ENCODE assay signal across 1 cellular context in the genomic region with DNA sequence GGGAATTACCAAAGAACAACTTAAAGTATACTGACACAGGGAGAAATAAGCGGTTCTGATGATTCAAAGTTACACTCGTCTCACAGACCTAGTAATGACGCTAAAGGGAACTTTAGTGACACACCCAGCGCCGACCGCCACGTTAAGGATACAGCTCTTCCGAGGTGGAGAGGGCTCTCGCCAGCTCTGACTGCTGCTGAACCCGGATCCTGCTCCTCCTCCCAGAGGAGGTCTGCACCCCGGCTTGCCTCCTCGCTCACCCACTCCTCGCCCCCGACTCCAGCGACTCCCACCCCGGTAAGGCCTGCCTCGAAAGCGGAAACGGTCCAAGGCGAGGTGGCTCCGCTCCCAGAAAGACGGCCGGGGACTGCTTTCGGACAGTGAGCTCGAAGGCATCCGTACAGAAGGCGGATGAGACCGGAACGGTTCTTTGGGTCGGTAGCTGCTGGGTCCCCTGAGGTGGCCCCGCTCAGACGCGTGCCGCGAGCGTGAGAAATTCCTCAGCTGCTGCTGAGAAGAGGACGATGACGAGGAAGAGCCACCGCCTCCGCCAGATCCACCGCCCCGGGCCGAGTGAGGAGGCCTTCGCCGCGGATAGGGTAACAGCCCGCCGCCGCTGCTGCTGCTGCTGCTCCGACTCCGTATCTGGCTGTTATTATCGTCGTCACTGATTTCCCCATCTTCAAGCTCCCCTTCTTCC.
A peak's percentile ranks its signal among the peaks of the same experiment; 100 is the strongest.
TF ChIP-seq lines count a peak whose summit lies in the region.

No MANE protein-coding gene starts in this region.

TF ChIP-seq in K562, 482 proteins besides CTCF, POLR2A, EP300 and RAD21 (continued from another document and continues in another):
- TF ChIP-seq, protein P1, sequence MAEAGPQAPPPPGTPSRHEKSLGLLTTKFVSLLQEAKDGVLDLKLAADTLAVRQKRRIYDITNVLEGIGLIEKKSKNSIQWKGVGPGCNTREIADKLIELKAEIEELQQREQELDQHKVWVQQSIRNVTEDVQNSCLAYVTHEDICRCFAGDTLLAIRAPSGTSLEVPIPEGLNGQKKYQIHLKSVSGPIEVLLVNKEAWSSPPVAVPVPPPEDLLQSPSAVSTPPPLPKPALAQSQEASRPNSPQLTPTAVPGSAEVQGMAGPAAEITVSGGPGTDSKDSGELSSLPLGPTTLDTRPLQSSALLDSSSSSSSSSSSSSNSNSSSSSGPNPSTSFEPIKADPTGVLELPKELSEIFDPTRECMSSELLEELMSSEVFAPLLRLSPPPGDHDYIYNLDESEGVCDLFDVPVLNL (CRISPR knock-in tag; IDR thresholded peaks at IDR 0.05; ENCODE audit: low read depth) = no peak; the same call in 1 of the 2 replicates
- TF ChIP-seq, protein P2, sequence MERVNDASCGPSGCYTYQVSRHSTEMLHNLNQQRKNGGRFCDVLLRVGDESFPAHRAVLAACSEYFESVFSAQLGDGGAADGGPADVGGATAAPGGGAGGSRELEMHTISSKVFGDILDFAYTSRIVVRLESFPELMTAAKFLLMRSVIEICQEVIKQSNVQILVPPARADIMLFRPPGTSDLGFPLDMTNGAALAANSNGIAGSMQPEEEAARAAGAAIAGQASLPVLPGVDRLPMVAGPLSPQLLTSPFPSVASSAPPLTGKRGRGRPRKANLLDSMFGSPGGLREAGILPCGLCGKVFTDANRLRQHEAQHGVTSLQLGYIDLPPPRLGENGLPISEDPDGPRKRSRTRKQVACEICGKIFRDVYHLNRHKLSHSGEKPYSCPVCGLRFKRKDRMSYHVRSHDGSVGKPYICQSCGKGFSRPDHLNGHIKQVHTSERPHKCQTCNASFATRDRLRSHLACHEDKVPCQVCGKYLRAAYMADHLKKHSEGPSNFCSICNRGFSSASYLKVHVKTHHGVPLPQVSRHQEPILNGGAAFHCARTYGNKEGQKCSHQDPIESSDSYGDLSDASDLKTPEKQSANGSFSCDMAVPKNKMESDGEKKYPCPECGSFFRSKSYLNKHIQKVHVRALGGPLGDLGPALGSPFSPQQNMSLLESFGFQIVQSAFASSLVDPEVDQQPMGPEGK (CRISPR knock-in tag; IDR thresholded peaks at IDR 0.05; ENCODE audit: borderline replicate concordance) = no peak
- TF ChIP-seq NRF1 (conservative IDR thresholded peaks at IDR 0.05 in 1 of 2, IDR thresholded peaks at IDR 0.05 in 1 of 2) (peak in 1 of 2 experiments; percentile 37; a peak in 1 of 4 replicates), POLR3A (IDR thresholded peaks at IDR 0.05; ENCODE audit: borderline replicate concordance, extremely low read depth, insufficient read depth, insufficient read length) (no peak), RBM39 (optimal IDR thresholded peaks at IDR 0.05; ENCODE audit: low read depth, low read length) (no peak), SRSF3 (IDR thresholded peaks at IDR 0.05; ENCODE audit: insufficient read depth, low read length) (no peak), MTA1 (IDR thresholded peaks at IDR 0.05; ENCODE audit: borderline replicate concordance) (no peak), FIP1L1 (IDR thresholded peaks at IDR 0.05; ENCODE audit: low read depth, low read length, poor library complexity, severe bottlenecking) (no peak), RBM14 (IDR thresholded peaks at IDR 0.05; ENCODE audit: borderline replicate concordance, insufficient read depth, low read depth, low read length) (0 out of 2 replicates have a peak, but pooled peaks have one; percentile 62), ZSCAN32 (CRISPR knock-in tag; IDR thresholded peaks at IDR 0.05) (no peak), SMAD3 (CRISPR knock-in tag; conservative IDR thresholded peaks at IDR 0.05) (no peak), ETV6 (IDR thresholded peaks at IDR 0.05; ENCODE audit: borderline replicate concordance in 1 of 2, low read depth in 2 of 2, low read length in 1 of 2) (no peak), ETV6 (CRISPR knock-in tag; IDR thresholded peaks at IDR 0.05; ENCODE audit: borderline replicate concordance) (no peak), ZNF551 (CRISPR knock-in tag; IDR thresholded peaks at IDR 0.05) (no peak), NR2C1 (IDR thresholded peaks at IDR 0.05) (no peak), NR2C1 (tag; IDR thresholded peaks at IDR 0.05) (no peak), KDM2B (CRISPR knock-in tag; IDR thresholded peaks at IDR 0.05) (no peak), ZNF699 (CRISPR knock-in tag; IDR thresholded peaks at IDR 0.05; ENCODE audit: insufficient replicate concordance) (no peak), FOXP1 (CRISPR knock-in tag; IDR thresholded peaks at IDR 0.05) (peak; percentile 85; the same call in 1 of the 2 replicates), IRF2 (CRISPR knock-in tag; IDR thresholded peaks at IDR 0.05) (no peak), ESRRA (IDR thresholded peaks at IDR 0.05; ENCODE audit: borderline replicate concordance, low read depth) (no peak), SREBF2 (CRISPR knock-in tag; IDR thresholded peaks at IDR 0.05) (no peak), ZNF175 (CRISPR knock-in tag; IDR thresholded peaks at IDR 0.05; ENCODE audit: low read depth) (no peak), RBBP5 (IDR thresholded peaks at IDR 0.05; ENCODE audit: borderline replicate concordance, insufficient read depth, low read length, poor library complexity, severe bottlenecking) (no peak), BMI1 (IDR thresholded peaks at IDR 0.05; ENCODE audit: low read length) (no peak), SAFB (IDR thresholded peaks at IDR 0.05; ENCODE audit: borderline replicate concordance, low read depth, low read length) (no peak), BRD4 (IDR thresholded peaks at IDR 0.05) (no peak), GATAD2B (IDR thresholded peaks at IDR 0.05; ENCODE audit: borderline replicate concordance) (no peak), ZNF717 (CRISPR knock-in tag; IDR thresholded peaks at IDR 0.05) (no peak), ARID1B (IDR thresholded peaks at IDR 0.05) (no peak), ERF (CRISPR knock-in tag; IDR thresholded peaks at IDR 0.05) (no peak), RBM22 (IDR thresholded peaks at IDR 0.05; ENCODE audit: low read depth, low read length, poor library complexity, severe bottlenecking) (peak; percentile 26), ARHGAP35 (IDR thresholded peaks at IDR 0.05; ENCODE audit: partially characterized antibody) (no peak), DDX20 (tag; IDR thresholded peaks at IDR 0.05; ENCODE audit: low read depth) (no peak), MCM5 (IDR thresholded peaks at IDR 0.05; ENCODE audit: low read depth) (no peak), KLF10 (CRISPR knock-in tag; IDR thresholded peaks at IDR 0.05) (no peak), HNRNPL (IDR thresholded peaks at IDR 0.05; ENCODE audit: low read depth, low read length) (no peak), FOXA1 (IDR thresholded peaks at IDR 0.05; ENCODE audit: borderline replicate concordance) (no peak), FOXJ3 (CRISPR knock-in tag; IDR thresholded peaks at IDR 0.05) (no peak), MAZ (CRISPR knock-in tag; conservative IDR thresholded peaks at IDR 0.05 in 1 of 2, IDR thresholded peaks at IDR 0.05 in 1 of 2) (no peak), NFXL1 (CRISPR knock-in tag; IDR thresholded peaks at IDR 0.05) (no peak), SAP30 (IDR thresholded peaks at IDR 0.05; ENCODE audit: borderline replicate concordance, insufficient read depth, low read depth, low read length, poor library complexity, severe bottlenecking) (no peak), ZNF586 (CRISPR knock-in tag; conservative IDR thresholded peaks at IDR 0.05) (no peak), ZBTB8A (IDR thresholded peaks at IDR 0.05; ENCODE audit: partially characterized antibody) (no peak), ZNF431 (CRISPR knock-in tag; IDR thresholded peaks at IDR 0.05) (no peak), HSF4 (CRISPR knock-in tag; IDR thresholded peaks at IDR 0.05; ENCODE audit: borderline replicate concordance) (no peak), ZNF766 (CRISPR knock-in tag; conservative IDR thresholded peaks at IDR 0.05) (no peak), CREM (IDR thresholded peaks at IDR 0.05; ENCODE audit: low read depth) (peak; percentile 64), KLF6 (CRISPR knock-in tag; IDR thresholded peaks at IDR 0.05; ENCODE audit: borderline replicate concordance) (no peak)
- TF ChIP-seq, protein P3, sequence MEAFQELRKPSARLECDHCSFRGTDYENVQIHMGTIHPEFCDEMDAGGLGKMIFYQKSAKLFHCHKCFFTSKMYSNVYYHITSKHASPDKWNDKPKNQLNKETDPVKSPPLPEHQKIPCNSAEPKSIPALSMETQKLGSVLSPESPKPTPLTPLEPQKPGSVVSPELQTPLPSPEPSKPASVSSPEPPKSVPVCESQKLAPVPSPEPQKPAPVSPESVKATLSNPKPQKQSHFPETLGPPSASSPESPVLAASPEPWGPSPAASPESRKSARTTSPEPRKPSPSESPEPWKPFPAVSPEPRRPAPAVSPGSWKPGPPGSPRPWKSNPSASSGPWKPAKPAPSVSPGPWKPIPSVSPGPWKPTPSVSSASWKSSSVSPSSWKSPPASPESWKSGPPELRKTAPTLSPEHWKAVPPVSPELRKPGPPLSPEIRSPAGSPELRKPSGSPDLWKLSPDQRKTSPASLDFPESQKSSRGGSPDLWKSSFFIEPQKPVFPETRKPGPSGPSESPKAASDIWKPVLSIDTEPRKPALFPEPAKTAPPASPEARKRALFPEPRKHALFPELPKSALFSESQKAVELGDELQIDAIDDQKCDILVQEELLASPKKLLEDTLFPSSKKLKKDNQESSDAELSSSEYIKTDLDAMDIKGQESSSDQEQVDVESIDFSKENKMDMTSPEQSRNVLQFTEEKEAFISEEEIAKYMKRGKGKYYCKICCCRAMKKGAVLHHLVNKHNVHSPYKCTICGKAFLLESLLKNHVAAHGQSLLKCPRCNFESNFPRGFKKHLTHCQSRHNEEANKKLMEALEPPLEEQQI (IDR thresholded peaks at IDR 0.05) = no peak
- TF ChIP-seq, protein P4, sequence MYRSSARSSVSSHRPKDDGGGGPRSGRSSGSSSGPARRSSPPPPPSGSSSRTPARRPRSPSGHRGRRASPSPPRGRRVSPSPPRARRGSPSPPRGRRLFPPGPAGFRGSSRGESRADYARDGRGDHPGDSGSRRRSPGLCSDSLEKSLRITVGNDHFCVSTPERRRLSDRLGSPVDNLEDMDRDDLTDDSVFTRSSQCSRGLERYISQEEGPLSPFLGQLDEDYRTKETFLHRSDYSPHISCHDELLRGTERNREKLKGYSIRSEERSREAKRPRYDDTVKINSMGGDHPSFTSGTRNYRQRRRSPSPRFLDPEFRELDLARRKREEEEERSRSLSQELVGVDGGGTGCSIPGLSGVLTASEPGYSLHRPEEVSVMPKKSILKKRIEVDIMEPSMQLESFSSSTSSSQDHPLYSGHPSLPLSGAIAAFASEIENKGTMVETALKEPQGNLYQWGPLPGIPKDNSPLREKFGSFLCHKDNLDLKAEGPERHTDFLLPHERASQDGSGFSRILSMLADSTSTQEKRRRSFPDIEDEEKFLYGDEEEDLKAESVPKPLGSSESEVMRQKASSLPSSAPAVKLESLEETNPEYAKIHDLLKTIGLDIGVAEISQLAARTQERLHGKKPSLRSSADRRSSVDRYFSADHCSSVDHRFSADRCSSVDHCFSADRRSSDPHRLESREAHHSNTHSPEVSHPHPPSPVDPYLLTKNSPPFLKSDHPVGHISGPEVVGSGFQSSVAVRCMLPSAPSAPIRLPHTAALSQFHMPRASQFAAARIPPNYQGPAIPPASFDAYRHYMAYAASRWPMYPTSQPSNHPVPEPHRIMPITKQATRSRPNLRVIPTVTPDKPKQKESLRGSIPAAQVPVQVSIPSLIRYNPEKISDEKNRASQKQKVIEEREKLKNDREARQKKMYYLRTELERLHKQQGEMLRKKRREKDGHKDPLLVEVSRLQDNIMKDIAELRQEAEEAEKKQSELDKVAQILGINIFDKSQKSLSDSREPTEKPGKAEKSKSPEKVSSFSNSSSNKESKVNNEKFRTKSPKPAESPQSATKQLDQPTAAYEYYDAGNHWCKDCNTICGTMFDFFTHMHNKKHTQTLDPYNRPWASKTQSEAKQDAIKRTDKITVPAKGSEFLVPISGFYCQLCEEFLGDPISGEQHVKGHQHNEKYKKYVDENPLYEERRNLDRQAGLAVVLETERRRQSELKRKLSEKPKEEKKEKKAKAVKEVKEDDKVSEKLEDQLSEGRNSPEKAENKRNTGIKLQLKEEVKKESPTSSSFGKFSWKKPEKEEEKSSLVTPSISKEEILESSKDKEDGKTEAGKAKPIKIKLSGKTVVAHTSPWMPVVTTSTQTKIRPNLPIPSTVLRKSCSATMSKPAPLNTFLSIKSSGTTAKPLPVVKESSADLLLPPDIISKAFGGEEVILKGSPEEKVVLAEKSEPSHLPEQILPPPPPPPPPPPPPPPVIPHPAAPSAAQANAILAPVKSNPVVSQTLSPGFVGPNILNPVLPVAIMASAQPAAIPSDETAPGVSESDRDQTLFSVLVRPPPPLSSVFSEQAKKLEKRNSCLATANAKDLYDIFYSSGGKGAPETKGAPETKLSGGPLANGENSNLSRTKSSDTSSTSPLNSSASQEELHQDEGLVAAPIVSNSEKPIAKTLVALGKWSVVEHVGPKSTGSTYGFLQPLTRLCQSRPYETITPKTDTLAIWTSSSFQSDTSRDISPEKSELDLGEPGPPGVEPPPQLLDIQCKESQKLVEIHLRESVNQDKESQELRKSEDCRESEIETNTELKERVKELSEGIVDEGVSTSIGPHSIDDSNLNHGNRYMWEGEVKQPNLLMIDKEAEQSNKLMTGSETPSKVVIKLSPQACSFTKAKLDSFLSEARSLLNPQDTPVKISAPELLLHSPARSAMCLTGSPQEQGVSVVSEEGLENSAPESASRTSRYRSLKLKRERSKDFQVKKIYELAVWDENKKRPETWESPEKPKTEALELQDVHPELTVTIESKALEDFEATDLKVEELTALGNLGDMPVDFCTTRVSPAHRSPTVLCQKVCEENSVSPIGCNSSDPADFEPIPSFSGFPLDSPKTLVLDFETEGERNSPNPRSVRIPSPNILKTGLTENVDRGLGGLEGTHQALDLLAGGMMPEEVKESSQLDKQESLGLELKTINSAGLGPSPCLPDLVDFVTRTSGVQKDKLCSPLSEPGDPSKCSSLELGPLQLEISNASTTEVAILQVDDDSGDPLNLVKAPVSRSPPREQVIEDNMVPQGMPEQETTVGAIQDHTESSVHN (IDR thresholded peaks at IDR 0.05; ENCODE audit: borderline replicate concordance in 1 of 2, low read depth in 1 of 2) = no peak
- TF ChIP-seq, protein P5, sequence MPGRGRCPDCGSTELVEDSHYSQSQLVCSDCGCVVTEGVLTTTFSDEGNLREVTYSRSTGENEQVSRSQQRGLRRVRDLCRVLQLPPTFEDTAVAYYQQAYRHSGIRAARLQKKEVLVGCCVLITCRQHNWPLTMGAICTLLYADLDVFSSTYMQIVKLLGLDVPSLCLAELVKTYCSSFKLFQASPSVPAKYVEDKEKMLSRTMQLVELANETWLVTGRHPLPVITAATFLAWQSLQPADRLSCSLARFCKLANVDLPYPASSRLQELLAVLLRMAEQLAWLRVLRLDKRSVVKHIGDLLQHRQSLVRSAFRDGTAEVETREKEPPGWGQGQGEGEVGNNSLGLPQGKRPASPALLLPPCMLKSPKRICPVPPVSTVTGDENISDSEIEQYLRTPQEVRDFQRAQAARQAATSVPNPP (IDR thresholded peaks at IDR 0.05; ENCODE audit: borderline replicate concordance, insufficient read depth, insufficient read length) = no peak
- TF ChIP-seq, protein P6, sequence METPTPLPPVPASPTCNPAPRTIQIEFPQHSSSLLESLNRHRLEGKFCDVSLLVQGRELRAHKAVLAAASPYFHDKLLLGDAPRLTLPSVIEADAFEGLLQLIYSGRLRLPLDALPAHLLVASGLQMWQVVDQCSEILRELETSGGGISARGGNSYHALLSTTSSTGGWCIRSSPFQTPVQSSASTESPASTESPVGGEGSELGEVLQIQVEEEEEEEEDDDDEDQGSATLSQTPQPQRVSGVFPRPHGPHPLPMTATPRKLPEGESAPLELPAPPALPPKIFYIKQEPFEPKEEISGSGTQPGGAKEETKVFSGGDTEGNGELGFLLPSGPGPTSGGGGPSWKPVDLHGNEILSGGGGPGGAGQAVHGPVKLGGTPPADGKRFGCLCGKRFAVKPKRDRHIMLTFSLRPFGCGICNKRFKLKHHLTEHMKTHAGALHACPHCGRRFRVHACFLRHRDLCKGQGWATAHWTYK (CRISPR knock-in tag; IDR thresholded peaks at IDR 0.05) = no peak
